ENCODE assay signal across 29 cellular contexts in the genomic region with DNA sequence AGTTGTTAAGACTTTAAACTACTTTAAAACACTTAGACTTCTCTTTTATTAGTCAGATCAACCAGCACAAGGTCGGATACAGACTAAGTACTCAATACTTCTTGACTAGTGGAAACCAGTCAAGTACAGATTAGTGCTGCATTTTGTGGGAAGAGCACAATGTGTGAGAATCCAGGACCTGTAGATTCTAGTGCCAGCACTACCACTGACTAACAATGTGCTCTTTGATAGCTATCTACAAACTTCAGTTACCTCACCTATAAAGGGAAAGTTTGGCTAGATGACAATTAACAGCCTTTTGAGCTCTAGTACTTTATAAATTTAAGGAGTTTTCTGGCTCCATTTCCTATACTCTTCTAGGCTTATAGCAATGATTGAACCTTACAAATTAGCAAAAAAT.
"Had no signal": no experiment of that assay in that cellular context is flagged by ENCODE, and none has a peak within 500 bp of the region (broad histone marks: within the 10 kb centered on the region; RNA-seq: fewer than 3 reads in every experiment).

No MANE protein-coding gene starts in this region.

- H3K4me1 Mint-ChIP-seq: naive thymus-derived CD4-positive, alpha-beta T cell; nephron; neural progenitor cell; stimulated activated naive B cell treated with anti-CD40 and anti-IgM and Interleukin-4, amounts not matched to agents 10 μg/mL and 1 μg/mL and 100 μg/mL, for 72 hours; stimulated activated naive CD8-positive, alpha-beta T cell treated with anti-CD3 and anti-CD28 coated beads, Interleukin-15, amount 100 ng/mL, for 72 hours had no signal

- H3K36me3 Mint-ChIP-seq: naive thymus-derived CD4-positive, alpha-beta T cell; natural killer cell; neural progenitor cell; stimulated activated naive B cell treated with anti-CD40 and anti-IgM and Interleukin-4, amounts not matched to agents 10 μg/mL and 1 μg/mL and 100 μg/mL, for 72 hours had no signal

- H3K27ac ChIP-seq: neural progenitor cell, ovary, parathyroid adenoma, psoas muscle, right lobe of liver, sigmoid colon, suprapubic skin, testis, tibial artery, transverse colon, upper lobe of right lung, uterus had no signal

- H3K27me3 ChIP-seq: neural progenitor cell, ovary, right lobe of liver, sigmoid colon, suprapubic skin, testis, tibial artery, transverse colon, upper lobe of right lung, uterus had no signal

- H3K9me3 ChIP-seq: ovary, psoas muscle, right lobe of liver, sigmoid colon, suprapubic skin, testis, tibial artery, transverse colon, upper lobe of right lung, uterus had no signal

- H3K9ac ChIP-seq: neural progenitor cell, parathyroid adenoma had no signal

- DNase-seq: naive thymus-derived CD4-positive, alpha-beta T cell; natural killer cell; occipital lobe; ovary; posterior cingulate gyrus; psoas muscle; right cardiac atrium; right lobe of liver; sigmoid colon; small intestine; stimulated activated CD4-positive, alpha-beta T cell treated with anti-CD3 and anti-CD28 coated beads, Interleukin-15, amount 100 ng/mL, for 24 hours; stimulated activated CD4-positive, alpha-beta T cell treated with anti-CD3 and anti-CD28 coated beads, Interleukin-2, amount 100 ng/mL, for 24 hours; stimulated activated CD4-positive, alpha-beta T cell treated with anti-CD3 and anti-CD28 coated beads, Interleukin-2, amount 100 ng/mL, for 48 hours; stimulated activated CD4-positive, alpha-beta T cell treated with anti-CD3 and anti-CD28 coated beads, Interleukin-4, amount 100 ng/mL, for 24 hours; stimulated activated naive B cell treated with anti-CD40 and anti-IgM and Interleukin-4, amounts not matched to agents 10 μg/mL and 1 μg/mL and 100 μg/mL, for 72 hours; stimulated activated naive CD4-positive, alpha-beta T cell treated with Interleukin-2 at 50 U/mL for 16 hours; stimulated activated naive CD8-positive, alpha-beta T cell treated with anti-CD3 and anti-CD28 coated beads, Interleukin-15, amount 100 ng/mL, for 72 hours; substantia nigra; testis; tibial artery; transverse colon; upper lobe of right lung; uterus had no signal

- ATAC-seq: naive thymus-derived CD4-positive, alpha-beta T cell; natural killer cell; psoas muscle; right cardiac atrium; right lobe of liver; stimulated activated naive B cell treated with anti-CD40 and anti-IgM and Interleukin-4, amounts not matched to agents 10 μg/mL and 1 μg/mL and 100 μg/mL, for 72 hours; stimulated activated naive CD8-positive, alpha-beta T cell treated with anti-CD3 and anti-CD28 coated beads, Interleukin-15, amount 100 ng/mL, for 72 hours; upper lobe of right lung had no signal

- H3K4me3 ChIP-seq: neural progenitor cell, ovary, psoas muscle, right lobe of liver, sigmoid colon, suprapubic skin, testis, tibial artery, transverse colon, upper lobe of right lung, uterus had no signal

- H3K4me1 ChIP-seq: neural progenitor cell, parathyroid adenoma, psoas muscle, right lobe of liver, sigmoid colon, suprapubic skin, testis, tibial artery, transverse colon, upper lobe of right lung, uterus had no signal

- H3K27ac Mint-ChIP-seq: naive thymus-derived CD4-positive, alpha-beta T cell; natural killer cell; nephron; neural progenitor cell; progenitor cell of endocrine pancreas; stimulated activated naive B cell treated with anti-CD40 and anti-IgM and Interleukin-4, amounts not matched to agents 10 μg/mL and 1 μg/mL and 100 μg/mL, for 72 hours; stimulated activated naive CD8-positive, alpha-beta T cell treated with anti-CD3 and anti-CD28 coated beads, Interleukin-15, amount 100 ng/mL, for 72 hours; type B pancreatic cell had no signal

- H2AFZ ChIP-seq: neural progenitor cell, parathyroid adenoma had no signal

- H3K4me2 ChIP-seq: neural progenitor cell had no signal

- H3K4me3 Mint-ChIP-seq: naive thymus-derived CD4-positive, alpha-beta T cell; natural killer cell; nephron; neural progenitor cell; stimulated activated naive B cell treated with anti-CD40 and anti-IgM and Interleukin-4, amounts not matched to agents 10 μg/mL and 1 μg/mL and 100 μg/mL, for 72 hours; stimulated activated naive CD8-positive, alpha-beta T cell treated with anti-CD3 and anti-CD28 coated beads, Interleukin-15, amount 100 ng/mL, for 72 hours; type B pancreatic cell had no signal

- H3K36me3 ChIP-seq: neural progenitor cell, ovary, right lobe of liver, sigmoid colon, suprapubic skin, tibial artery, transverse colon, upper lobe of right lung, uterus had no signal
